37 cellular contexts compared by ENCODE assay signal in genomic region chr13:81697826-81698225, GRCh38.
"Had no signal": no experiment of that assay in that cellular context is flagged by ENCODE, and none has a peak within 500 bp of the region (broad histone marks: within the 10 kb centered on the region; RNA-seq: fewer than 3 reads in every experiment).

No MANE protein-coding gene starts in this region.

- H3K36me3 ChIP-seq: adrenal gland, ascending aorta, brain microvascular endothelial cell, breast epithelium, cardiac muscle cell had no signal

- H3K27ac ChIP-seq: adrenal gland, ascending aorta, body of pancreas, brain microvascular endothelial cell, breast epithelium, cardiac muscle cell had no signal

- H3K27me3 ChIP-seq: adrenal gland, ascending aorta, body of pancreas, brain microvascular endothelial cell, breast epithelium, cardiac muscle cell had no signal

- H3K4me3 Mint-ChIP-seq: activated naive CD4-positive, alpha-beta T cell treated with anti-CD3 and anti-CD28 coated beads for 36 hours; activated naive CD4-positive, alpha-beta T cell treated with anti-CD3 and anti-CD28 coated beads, Interleukin-2, amount 10 ng/mL, durations not matched to agents 7 days and 5 days; activated naive CD4-positive, alpha-beta T cell treated with anti-CD3 and anti-CD28 coated beads, Interleukin-2, amount 50 U/mL, for 24 hours; activated naive CD8-positive, alpha-beta T cell; activated naive CD8-positive, alpha-beta T cell treated with anti-CD3 and anti-CD28 coated beads for 36 hours; activated naive CD8-positive, alpha-beta T cell treated with anti-CD3 and anti-CD28 coated beads, Interleukin-2, amount 10 ng/mL, durations not matched to agents 7 days and 5 days; activated naive CD8-positive, alpha-beta T cell treated with anti-CD3 and anti-CD28 coated beads, Interleukin-2, amount 50 U/mL, for 24 hours; activated T-cell treated with anti-CD3 and anti-CD28 coated beads, Interleukin-2, amount 50 U/mL, for 24 hours; activated T-cell treated with anti-CD3 and anti-CD28 coated beads, Interleukin-2, amount 50 U/mL, for 4 hours; activated T-cell treated with anti-CD3 and anti-CD28 coated beads, Interleukin-2, amount 50 U/mL, for 72 hours; activated T-helper 1 cell treated with anti-CD3 and anti-CD28 coated beads, Interleukin-12 subunit alpha, Interleukin-12 subunit beta, Interleukin-2, Interleukin-4 antibody, amounts not matched to agents 30 ng/mL and 10 ng/mL and 1 ng/mL, durations not matched to agents 14 hours and 24 hours and 36 hours; activated T-helper 17 cell treated with anti-CD3 and anti-CD28 coated beads, Interleukin-2, amount 50 U/mL, for 72 hours; brain; central memory CD8-positive, alpha-beta T cell had no signal

- H3K4me1 Mint-ChIP-seq: activated naive CD4-positive, alpha-beta T cell treated with anti-CD3 and anti-CD28 coated beads, Interleukin-2, amount 10 ng/mL, durations not matched to agents 7 days and 5 days; activated naive CD4-positive, alpha-beta T cell treated with anti-CD3 and anti-CD28 coated beads, Interleukin-2, amount 50 U/mL, for 24 hours; activated naive CD8-positive, alpha-beta T cell treated with anti-CD3 and anti-CD28 coated beads for 36 hours; activated naive CD8-positive, alpha-beta T cell treated with anti-CD3 and anti-CD28 coated beads, Interleukin-2, amount 10 ng/mL, durations not matched to agents 7 days and 5 days; activated naive CD8-positive, alpha-beta T cell treated with anti-CD3 and anti-CD28 coated beads, Interleukin-2, amount 50 U/mL, for 24 hours; activated T-helper 17 cell treated with anti-CD3 and anti-CD28 coated beads, Interleukin-2, amount 50 U/mL, for 72 hours; brain; central memory CD8-positive, alpha-beta T cell had no signal

- ATAC-seq: activated naive CD4-positive, alpha-beta T cell treated with anti-CD3 and anti-CD28 coated beads, Interleukin-2, amount 50 U/mL, for 72 hours; activated naive CD8-positive, alpha-beta T cell treated with anti-CD3 and anti-CD28 coated beads, Interleukin-2, amount 50 U/mL, for 24 hours; activated T-cell treated with anti-CD3 and anti-CD28 coated beads, Interleukin-2, amount 50 U/mL, for 4 hours; activated T-cell treated with anti-CD3 and anti-CD28 coated beads, Interleukin-2, amount 50 U/mL, for 72 hours; activated T-helper 17 cell treated with anti-CD3 and anti-CD28 coated beads, Interleukin-2, amount 50 U/mL, for 72 hours; body of pancreas had no signal

- H3K4me1 ChIP-seq: adrenal gland, ascending aorta, body of pancreas, breast epithelium had no signal

- H3K27me3 Mint-ChIP-seq: activated naive CD4-positive, alpha-beta T cell treated with anti-CD3 and anti-CD28 coated beads, Interleukin-2, amount 10 ng/mL, durations not matched to agents 7 days and 5 days; activated naive CD4-positive, alpha-beta T cell treated with anti-CD3 and anti-CD28 coated beads, Interleukin-2, amount 50 U/mL, for 24 hours; activated naive CD8-positive, alpha-beta T cell; activated naive CD8-positive, alpha-beta T cell treated with anti-CD3 and anti-CD28 coated beads for 36 hours; activated naive CD8-positive, alpha-beta T cell treated with anti-CD3 and anti-CD28 coated beads, Interleukin-2, amount 10 ng/mL, durations not matched to agents 7 days and 5 days; activated naive CD8-positive, alpha-beta T cell treated with anti-CD3 and anti-CD28 coated beads, Interleukin-2, amount 50 U/mL, for 24 hours; activated T-cell treated with anti-CD3 and anti-CD28 coated beads, Interleukin-2, amount 50 U/mL, for 24 hours; activated T-helper 17 cell treated with anti-CD3 and anti-CD28 coated beads, Interleukin-2, amount 50 U/mL, for 72 hours; central memory CD8-positive, alpha-beta T cell had no signal

- DNase-seq: activated effector memory CD4-positive, alpha-beta T cell treated with anti-CD3 and anti-CD28 coated beads, Interleukin-2, amount 50 U/mL, for 16 hours; activated effector memory CD4-positive, alpha-beta T cell treated with Interleukin-2 at 50 U/mL for 16 hours; activated gamma-delta T cell; activated gamma-delta T cell treated with Interleukin-2 at 50 U/mL for 16 hours; activated naive CD4-positive, alpha-beta T cell; activated naive CD4-positive, alpha-beta T cell treated with anti-CD3 and anti-CD28 coated beads for 36 hours; activated naive CD4-positive, alpha-beta T cell treated with anti-CD3 and anti-CD28 coated beads, Interleukin-2, amount 10 ng/mL, durations not matched to agents 7 days and 5 days; activated naive CD4-positive, alpha-beta T cell treated with anti-CD3 and anti-CD28 coated beads, Interleukin-2, amount 50 U/mL, for 16 hours; activated naive CD4-positive, alpha-beta T cell treated with Interleukin-2 at 50 U/mL for 16 hours; activated naive CD8-positive, alpha-beta T cell treated with anti-CD3 and anti-CD28 coated beads for 36 hours; activated naive CD8-positive, alpha-beta T cell treated with anti-CD3 and anti-CD28 coated beads, Interleukin-2, amount 10 ng/mL, durations not matched to agents 7 days and 5 days; activated naive CD8-positive, alpha-beta T cell treated with anti-CD3 and anti-CD28 coated beads, Interleukin-2, amount 50 U/mL, for 24 hours; activated T-cell treated with anti-CD3 and anti-CD28 coated beads, Interleukin-2, amount 50 U/mL, for 24 hours; activated T-cell treated with anti-CD3 and anti-CD28 coated beads, Interleukin-2, amount 50 U/mL, for 4 hours; activated T-cell treated with anti-CD3 and anti-CD28 coated beads, Interleukin-2, amount 50 U/mL, for 48 hours; activated T-cell treated with anti-CD3 and anti-CD28 coated beads, Interleukin-2, amount 50 U/mL, for 72 hours; adrenal gland; amniotic stem cell; amygdala; anterior cingulate cortex; aorta; body of pancreas; brain microvascular endothelial cell; caudate nucleus; central memory CD4-positive, alpha-beta T cell; cerebellar nuclear complex had no signal

- H3K36me3 Mint-ChIP-seq: activated naive CD4-positive, alpha-beta T cell treated with anti-CD3 and anti-CD28 coated beads, Interleukin-2, amount 10 ng/mL, durations not matched to agents 7 days and 5 days; activated naive CD4-positive, alpha-beta T cell treated with anti-CD3 and anti-CD28 coated beads, Interleukin-2, amount 50 U/mL, for 24 hours; activated naive CD4-positive, alpha-beta T cell treated with anti-CD3 and anti-CD28 coated beads, Interleukin-2, amount 50 U/mL, for 72 hours; activated naive CD8-positive, alpha-beta T cell; activated naive CD8-positive, alpha-beta T cell treated with anti-CD3 and anti-CD28 coated beads for 36 hours; activated naive CD8-positive, alpha-beta T cell treated with anti-CD3 and anti-CD28 coated beads, Interleukin-2, amount 10 ng/mL, durations not matched to agents 7 days and 5 days; brain had no signal

- H3K4me3 ChIP-seq: adrenal gland, ascending aorta, body of pancreas, breast epithelium, cardiac muscle cell had no signal

- H3K27ac Mint-ChIP-seq: activated naive CD4-positive, alpha-beta T cell treated with anti-CD3 and anti-CD28 coated beads for 36 hours; activated naive CD4-positive, alpha-beta T cell treated with anti-CD3 and anti-CD28 coated beads, Interleukin-2, amount 10 ng/mL, durations not matched to agents 7 days and 5 days; activated naive CD4-positive, alpha-beta T cell treated with anti-CD3 and anti-CD28 coated beads, Interleukin-2, amount 50 U/mL, for 24 hours; activated naive CD4-positive, alpha-beta T cell treated with anti-CD3 and anti-CD28 coated beads, Interleukin-2, amount 50 U/mL, for 72 hours; activated naive CD8-positive, alpha-beta T cell; activated naive CD8-positive, alpha-beta T cell treated with anti-CD3 and anti-CD28 coated beads for 36 hours; activated naive CD8-positive, alpha-beta T cell treated with anti-CD3 and anti-CD28 coated beads, Interleukin-2, amount 10 ng/mL, durations not matched to agents 7 days and 5 days; activated naive CD8-positive, alpha-beta T cell treated with anti-CD3 and anti-CD28 coated beads, Interleukin-2, amount 50 U/mL, for 24 hours; activated T-cell treated with anti-CD3 and anti-CD28 coated beads, Interleukin-2, amount 50 U/mL, for 24 hours; activated T-cell treated with anti-CD3 and anti-CD28 coated beads, Interleukin-2, amount 50 U/mL, for 72 hours; activated T-helper 1 cell treated with anti-CD3 and anti-CD28 coated beads, Interleukin-12 subunit alpha, Interleukin-12 subunit beta, Interleukin-2, Interleukin-4 antibody, amounts not matched to agents 30 ng/mL and 10 ng/mL and 1 ng/mL, durations not matched to agents 14 hours and 24 hours and 36 hours; activated T-helper 17 cell treated with anti-CD3 and anti-CD28 coated beads, Interleukin-2, amount 50 U/mL, for 72 hours; activated T-helper 2 cell treated with anti-CD3 and anti-CD28 coated beads, Interferon-gamma antibody, Interleukin-2, Interleukin-4, amounts not matched to agents 10 μg/mL and 5 μg/mL and 100 μg/mL, durations not matched to agents 14 hours and 24 hours and 36 hours; brain had no signal

- H3K9me3 ChIP-seq: adrenal gland, ascending aorta, body of pancreas had no signal
